ENCODE assay signal across 1 cellular context in the genomic region with DNA sequence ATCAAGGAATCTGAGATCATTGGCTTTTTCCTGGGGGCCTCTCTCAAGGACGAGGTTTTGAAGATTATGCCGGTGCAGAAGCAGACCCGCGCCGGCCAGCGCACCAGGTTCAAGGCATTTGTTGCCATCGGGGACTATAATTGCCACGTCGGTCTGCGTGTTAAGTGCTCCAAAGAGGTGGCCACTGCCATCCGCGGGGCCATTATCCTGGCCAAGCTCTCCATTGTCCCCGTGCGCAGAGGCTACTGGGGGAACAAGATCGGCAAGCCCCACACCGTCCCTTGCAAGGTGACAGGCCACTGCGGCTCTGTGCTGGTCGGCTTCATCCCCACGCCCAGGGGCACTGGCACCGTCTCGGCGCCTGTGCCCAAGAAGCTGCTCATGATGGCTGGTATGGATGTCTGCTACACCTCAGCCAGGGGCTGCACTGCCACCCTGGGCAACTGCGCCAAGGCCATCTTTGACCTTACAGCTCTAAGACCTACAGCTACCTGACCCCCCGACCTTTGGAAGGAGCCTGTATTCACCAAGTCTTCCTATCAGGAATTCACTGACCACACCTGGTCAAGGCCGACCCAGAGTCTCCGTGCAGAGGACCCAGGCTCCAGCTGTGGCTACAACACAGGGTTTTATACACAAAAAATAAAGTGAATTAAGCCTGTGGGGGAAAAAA.
TF ChIP-seq lines count a peak whose summit lies in the region.

No MANE protein-coding gene starts in this region.

TF ChIP-seq in liver, 16 proteins besides CTCF, POLR2A, EP300 and RAD21 (continued from another document):
- TF ChIP-seq, protein P1, sequence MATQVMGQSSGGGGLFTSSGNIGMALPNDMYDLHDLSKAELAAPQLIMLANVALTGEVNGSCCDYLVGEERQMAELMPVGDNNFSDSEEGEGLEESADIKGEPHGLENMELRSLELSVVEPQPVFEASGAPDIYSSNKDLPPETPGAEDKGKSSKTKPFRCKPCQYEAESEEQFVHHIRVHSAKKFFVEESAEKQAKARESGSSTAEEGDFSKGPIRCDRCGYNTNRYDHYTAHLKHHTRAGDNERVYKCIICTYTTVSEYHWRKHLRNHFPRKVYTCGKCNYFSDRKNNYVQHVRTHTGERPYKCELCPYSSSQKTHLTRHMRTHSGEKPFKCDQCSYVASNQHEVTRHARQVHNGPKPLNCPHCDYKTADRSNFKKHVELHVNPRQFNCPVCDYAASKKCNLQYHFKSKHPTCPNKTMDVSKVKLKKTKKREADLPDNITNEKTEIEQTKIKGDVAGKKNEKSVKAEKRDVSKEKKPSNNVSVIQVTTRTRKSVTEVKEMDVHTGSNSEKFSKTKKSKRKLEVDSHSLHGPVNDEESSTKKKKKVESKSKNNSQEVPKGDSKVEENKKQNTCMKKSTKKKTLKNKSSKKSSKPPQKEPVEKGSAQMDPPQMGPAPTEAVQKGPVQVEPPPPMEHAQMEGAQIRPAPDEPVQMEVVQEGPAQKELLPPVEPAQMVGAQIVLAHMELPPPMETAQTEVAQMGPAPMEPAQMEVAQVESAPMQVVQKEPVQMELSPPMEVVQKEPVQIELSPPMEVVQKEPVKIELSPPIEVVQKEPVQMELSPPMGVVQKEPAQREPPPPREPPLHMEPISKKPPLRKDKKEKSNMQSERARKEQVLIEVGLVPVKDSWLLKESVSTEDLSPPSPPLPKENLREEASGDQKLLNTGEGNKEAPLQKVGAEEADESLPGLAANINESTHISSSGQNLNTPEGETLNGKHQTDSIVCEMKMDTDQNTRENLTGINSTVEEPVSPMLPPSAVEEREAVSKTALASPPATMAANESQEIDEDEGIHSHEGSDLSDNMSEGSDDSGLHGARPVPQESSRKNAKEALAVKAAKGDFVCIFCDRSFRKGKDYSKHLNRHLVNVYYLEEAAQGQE (IDR thresholded peaks at IDR 0.05) = no peak
- TF ChIP-seq RXRA (IDR thresholded peaks at IDR 0.05) (no peak), HNF4A (conservative IDR thresholded peaks at IDR 0.05) (no peak), YY1 (IDR thresholded peaks at IDR 0.05) (no peak)
- TF ChIP-seq, protein P2, sequence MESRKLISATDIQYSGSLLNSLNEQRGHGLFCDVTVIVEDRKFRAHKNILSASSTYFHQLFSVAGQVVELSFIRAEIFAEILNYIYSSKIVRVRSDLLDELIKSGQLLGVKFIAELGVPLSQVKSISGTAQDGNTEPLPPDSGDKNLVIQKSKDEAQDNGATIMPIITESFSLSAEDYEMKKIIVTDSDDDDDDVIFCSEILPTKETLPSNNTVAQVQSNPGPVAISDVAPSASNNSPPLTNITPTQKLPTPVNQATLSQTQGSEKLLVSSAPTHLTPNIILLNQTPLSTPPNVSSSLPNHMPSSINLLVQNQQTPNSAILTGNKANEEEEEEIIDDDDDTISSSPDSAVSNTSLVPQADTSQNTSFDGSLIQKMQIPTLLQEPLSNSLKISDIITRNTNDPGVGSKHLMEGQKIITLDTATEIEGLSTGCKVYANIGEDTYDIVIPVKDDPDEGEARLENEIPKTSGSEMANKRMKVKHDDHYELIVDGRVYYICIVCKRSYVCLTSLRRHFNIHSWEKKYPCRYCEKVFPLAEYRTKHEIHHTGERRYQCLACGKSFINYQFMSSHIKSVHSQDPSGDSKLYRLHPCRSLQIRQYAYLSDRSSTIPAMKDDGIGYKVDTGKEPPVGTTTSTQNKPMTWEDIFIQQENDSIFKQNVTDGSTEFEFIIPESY (IDR thresholded peaks at IDR 0.05) = no peak
